10 cellular contexts compared by ENCODE assay signal in genomic region chr20:56924976-56925695, GRCh38.
DNase-seq lines count a peak whose midpoint lies in the region; ATAC-seq, FAIRE-seq and TF ChIP-seq lines count a peak whose summit lies in the region.
"Had no signal": no experiment of that assay in that cellular context is flagged by ENCODE, and none has a peak within 500 bp of the region (broad histone marks: within the 10 kb centered on the region; RNA-seq: fewer than 3 reads in every experiment).

No MANE protein-coding gene starts in this region.

- peak overlapping the region; percentile 76 for H3K4me2 ChIP-seq in keratinocyte (ENCODE audit: control insufficient read depth, extremely low read depth, insufficient read depth, low read depth, low read length)

- intact Hi-C loops in heart right ventricle (cut with DNase I) (no loop called here), Right ventricle myocardium superior (cut with DNase I) (no loop called here)

- FAIRE-seq in keratinocyte (lab: Jason Lieb, UNC) = no peak
- no peak for FAIRE-seq in urothelium cell line (lab: Jason Lieb, UNC)
- FAIRE-seq: bronchial epithelial cell had no signal

- 2 to 3% methylated on average over 68 of the region's 68 CpGs for WGBS in heart right ventricle, 2 donors

- H3K36me3 ChIP-seq in heart right ventricle (no peaks in the 10 kb centered on the region), keratinocyte (ENCODE audit: control insufficient read depth in 2 of 2, extremely low read depth in 1 of 2, insufficient read depth in 2 of 2, low read length in 2 of 2) (no peaks in the 10 kb centered on the region)

- no peaks in the 10 kb centered on the region for H3K9me1 ChIP-seq in keratinocyte (ENCODE audit: control insufficient read depth, extremely low read depth, insufficient read depth, low read length)

- H3K27me3 ChIP-seq in heart right ventricle (peaks cover 21 to 97% (median 87%) of the 10 kb centered on the region in 7 donors), keratinocyte (ENCODE audit: control insufficient read depth, extremely low read depth, insufficient read depth, low read length) (peaks cover 43% of the 10 kb centered on the region)

- ATAC-seq in heart right ventricle (peak in 1 of 8 donors; percentile 22), Right ventricle myocardium superior (ENCODE audit: poor library complexity) (no peak), HG02938 (IDR thresholded peaks at IDR 0.05; ENCODE audit: unreplicated experiment) (no peak), GM18867 (IDR thresholded peaks at IDR 0.05; ENCODE audit: unreplicated experiment) (no peak)

- no peaks in the 10 kb centered on the region for H3K9me3 ChIP-seq in heart right ventricle
- H3K9me3 ChIP-seq in keratinocyte (ENCODE audit: control insufficient read depth, low read depth, low read length) = no peaks in the 10 kb centered on the region

- no peak overlapping the region for H2AFZ ChIP-seq in keratinocyte (ENCODE audit: control insufficient read depth, low read length)

- peaks cover 0 to 16% (median 11%) of the 10 kb centered on the region in 9 donors for H3K4me1 ChIP-seq in heart right ventricle
- H3K4me1 ChIP-seq in keratinocyte (ENCODE audit: control insufficient read depth, extremely low read depth, insufficient read depth, low read length) = no peaks in the 10 kb centered on the region

- H3K4me3 ChIP-seq in heart right ventricle (peak overlapping the region in 8 of 10 donors; percentile 10 to 43 (median 37)), keratinocyte (ENCODE audit: control insufficient read depth in 2 of 3, extremely low read depth in 1 of 3, insufficient read depth in 2 of 3, low read depth in 1 of 3, low read length in 3 of 3) (peak overlapping the region; percentile 14 to 36 (median 31))

- H4K20me1 ChIP-seq in keratinocyte (ENCODE audit: control insufficient read depth, extremely low read depth, insufficient read depth, low read length) = no peaks in the 10 kb centered on the region

- dilution Hi-C loops in keratinocyte (cut with MboI; ENCODE audit: extremely low pct_ligation_motif_present, low sequenced_read_pairs) = no loop called here

- no peak for DNase-seq in heart right ventricle
- no peak for DNase-seq in Right ventricle myocardium superior
- peak; percentile 34 for DNase-seq in astrocyte of the hippocampus (ENCODE audit: low read depth, low spot score)
- DNase-seq in keratinocyte (ENCODE audit: low read depth, low spot score) = no peak
- peak; percentile 50 for DNase-seq in urothelium cell line (ENCODE audit: low spot score)
- no peak for DNase-seq in stimulated activated naive CD4-positive, alpha-beta T cell (lab: John Stamatoyannopoulos, UW)
- DNase-seq: activated CD4-positive, alpha-beta memory T cell treated with anti-CD3 and anti-CD28 coated beads, Interleukin-2, amount 10 ng/mL, durations not matched to agents 7 days and 5 days had no signal

- no peak for TF ChIP-seq CTCF in heart right ventricle (IDR thresholded peaks at IDR 0.05)
- TF ChIP-seq CTCF in keratinocyte (optimal IDR thresholded peaks at IDR 0.05 in 1 of 3, IDR thresholded peaks at IDR 0.05 in 1 of 3, conservative IDR thresholded peaks at IDR 0.05 in 1 of 3; ENCODE audit: extremely low read depth in 1 of 3, insufficient read depth in 2 of 3, low read length in 3 of 3) = no peak

- no peak overlapping the region for H3K9ac ChIP-seq in keratinocyte (ENCODE audit: control insufficient read depth, extremely low read depth, insufficient read depth, low read length)

- H3K27ac ChIP-seq in heart right ventricle (no peak overlapping the region), keratinocyte (ENCODE audit: control insufficient read depth, insufficient read depth, low read length) (no peak overlapping the region)

- no peaks in the 10 kb centered on the region for H3K79me2 ChIP-seq in keratinocyte (ENCODE audit: control insufficient read depth, insufficient read depth, low read length)

Comparison
In these comparisons a context has a peak if more than half of its experiments do, and no peak if none do; other contexts are left out.
1. DNase-seq: peak in astrocyte of the hippocampus (single experiment) and urothelium cell line (single experiment); none in heart right ventricle (0 of 2), Right ventricle myocardium superior (single experiment), keratinocyte (single experiment) and stimulated activated naive CD4-positive, alpha-beta T cell (0 of 6).